ENCODE assay signal across 31 cellular contexts in genomic region chr17:78304549-78305037, GRCh38. TPM values are rescaled to one million over a fixed set of nuclear protein-coding genes. Genes with fewer than 3 reads are reported as not detected.
A peak's percentile ranks its signal among the peaks of the same experiment; 100 is the strongest.
DNase-seq lines count a peak whose midpoint lies in the region; ATAC-seq and TF ChIP-seq lines count a peak whose summit lies in the region.
"Had no signal": no experiment of that assay in that cellular context is flagged by ENCODE, and none has a peak within 500 bp of the region (broad histone marks: within the 10 kb centered on the region; RNA-seq: fewer than 3 reads in every experiment).

No MANE protein-coding gene starts in this region.

- ATAC-seq in left ventricle myocardium superior (peak; percentile 84), mucosa of descending colon (peak; percentile 17), HG02759 (IDR thresholded peaks at IDR 0.05; ENCODE audit: unreplicated experiment) (no peak)
- ATAC-seq: effector memory CD8-positive, alpha-beta T cell; GM12878; K562; stimulated activated naive B cell treated with anti-CD40 and anti-IgM and Interleukin-4, amounts not matched to agents 10 μg/mL and 1 μg/mL and 100 μg/mL, for 72 hours had no signal

- POLR2A ChIA-PET in activated CD4-positive, alpha-beta T cell treated with anti-CD3 and anti-CD28 coated beads, Interleukin-2, amount 10 ng/mL, durations not matched to agents 7 days and 5 days (lab: Charles Lee), result no interaction called here

- H3K9me3 Mint-ChIP-seq in activated naive CD4-positive, alpha-beta T cell treated with anti-CD3 and anti-CD28 coated beads, Interleukin-2, amount 50 U/mL, for 24 hours, result no peaks in the 10 kb centered on the region
- peaks cover 11% of the 10 kb centered on the region for H3K9me3 Mint-ChIP-seq in activated naive CD4-positive, alpha-beta T cell treated with anti-CD3 and anti-CD28 coated beads, Interleukin-2, amount 10 ng/mL, durations not matched to agents 7 days and 5 days
- peaks cover 16% of the 10 kb centered on the region for H3K9me3 Mint-ChIP-seq in activated CD4-positive, alpha-beta T cell treated with anti-CD3 and anti-CD28 coated beads, Interleukin-2, amount 10 ng/mL, durations not matched to agents 7 days and 5 days
- H3K9me3 Mint-ChIP-seq: effector memory CD8-positive, alpha-beta T cell had no signal

- H3K4me2 ChIP-seq in MM.1S (ENCODE audit: low read depth, low read length), result no peak overlapping the region
- H3K4me2 ChIP-seq: BLaER1 treated with 17β-estradiol and CSF1 and Interleukin-3, amounts not matched to agents 10 nM and 100 nM had no signal

- H3K36me3 Mint-ChIP-seq in activated naive CD4-positive, alpha-beta T cell treated with anti-CD3 and anti-CD28 coated beads, Interleukin-2, amount 50 U/mL, for 24 hours, result no peaks in the 10 kb centered on the region
- H3K36me3 Mint-ChIP-seq in activated naive CD4-positive, alpha-beta T cell treated with anti-CD3 and anti-CD28 coated beads, Interleukin-2, amount 10 ng/mL, durations not matched to agents 7 days and 5 days, result peaks cover 7% of the 10 kb centered on the region
- peaks cover 2% of the 10 kb centered on the region for H3K36me3 Mint-ChIP-seq in activated CD4-positive, alpha-beta T cell treated with anti-CD3 and anti-CD28 coated beads, Interleukin-2, amount 10 ng/mL, durations not matched to agents 7 days and 5 days (ENCODE audit: low read depth)
- H3K36me3 Mint-ChIP-seq: activated naive CD8-positive, alpha-beta T cell treated with anti-CD3 and anti-CD28 coated beads for 36 hours; memory B cell had no signal

- H3K27ac ChIP-seq in thyroid gland (no peak overlapping the region), MM.1S (ENCODE audit: low read length) (no peak overlapping the region)
- H3K27ac ChIP-seq: 22Rv1; BLaER1 treated with 17β-estradiol and CSF1 and Interleukin-3, amounts not matched to agents 10 nM and 100 nM; SJSA1 had no signal

- no peak overlapping the region for H3K9ac ChIP-seq in MM.1S (ENCODE audit: low read length)
- H3K9ac ChIP-seq: BLaER1 treated with 17β-estradiol and CSF1 and Interleukin-3, amounts not matched to agents 10 nM and 100 nM had no signal

- H3K4me1 ChIP-seq in mucosa of descending colon (ENCODE audit: low read depth), result no peaks in the 10 kb centered on the region
- peaks cover 0 to 10% of the 10 kb centered on the region in 2 donors for H3K4me1 ChIP-seq in thyroid gland
- no peaks in the 10 kb centered on the region for H3K4me1 ChIP-seq in MM.1S (ENCODE audit: low read length)

- no peaks in the 10 kb centered on the region for H3F3A ChIP-seq in MM.1S (ENCODE audit: insufficient read depth, low read length)

- no peaks in the 10 kb centered on the region for H3K79me2 ChIP-seq in MM.1S (ENCODE audit: low read length)

- H3K4me3 Mint-ChIP-seq in activated naive CD4-positive, alpha-beta T cell treated with anti-CD3 and anti-CD28 coated beads, Interleukin-2, amount 50 U/mL, for 24 hours, result no peak overlapping the region
- no peak overlapping the region for H3K4me3 Mint-ChIP-seq in activated naive CD4-positive, alpha-beta T cell treated with anti-CD3 and anti-CD28 coated beads, Interleukin-2, amount 10 ng/mL, durations not matched to agents 7 days and 5 days
- H3K4me3 Mint-ChIP-seq in activated CD4-positive, alpha-beta T cell treated with anti-CD3 and anti-CD28 coated beads, Interleukin-2, amount 10 ng/mL, durations not matched to agents 7 days and 5 days, result no peak overlapping the region
- H3K4me3 Mint-ChIP-seq: activated CD4-positive, alpha-beta T cell treated with anti-CD3 and anti-CD28 coated beads, Interleukin-2, amount 10 ng/mL, durations not matched to agents 24 days and 14 days; activated naive CD8-positive, alpha-beta T cell treated with anti-CD3 and anti-CD28 coated beads for 36 hours; effector memory CD8-positive, alpha-beta T cell; memory B cell; stimulated activated naive B cell treated with anti-CD40 and anti-IgM and Interleukin-4, amounts not matched to agents 10 μg/mL and 1 μg/mL and 100 μg/mL, for 72 hours had no signal

- intact Hi-C loops in left ventricle myocardium superior (cut with micrococcal nuclease) (no loop called here), mucosa of descending colon (cut with DNase I, micrococcal nuclease) (no loop called here), thyroid gland (cut with DNase I) (no loop called here)

- H3K4me1 Mint-ChIP-seq in activated naive CD4-positive, alpha-beta T cell treated with anti-CD3 and anti-CD28 coated beads, Interleukin-2, amount 50 U/mL, for 24 hours, result peaks cover 10% of the 10 kb centered on the region
- H3K4me1 Mint-ChIP-seq in activated naive CD4-positive, alpha-beta T cell treated with anti-CD3 and anti-CD28 coated beads, Interleukin-2, amount 10 ng/mL, durations not matched to agents 7 days and 5 days, result peaks cover 10% of the 10 kb centered on the region
- H3K4me1 Mint-ChIP-seq in activated CD4-positive, alpha-beta T cell treated with anti-CD3 and anti-CD28 coated beads, Interleukin-2, amount 10 ng/mL, durations not matched to agents 7 days and 5 days, result peaks cover 11% of the 10 kb centered on the region
- H3K4me1 Mint-ChIP-seq: activated naive CD8-positive, alpha-beta T cell treated with anti-CD3 and anti-CD28 coated beads for 36 hours; memory B cell had no signal

- peak overlapping the region; percentile 51 for H3K27ac Mint-ChIP-seq in activated naive CD4-positive, alpha-beta T cell treated with anti-CD3 and anti-CD28 coated beads, Interleukin-2, amount 50 U/mL, for 24 hours
- no peak overlapping the region for H3K27ac Mint-ChIP-seq in activated naive CD4-positive, alpha-beta T cell treated with anti-CD3 and anti-CD28 coated beads, Interleukin-2, amount 10 ng/mL, durations not matched to agents 7 days and 5 days
- H3K27ac Mint-ChIP-seq in activated CD4-positive, alpha-beta T cell treated with anti-CD3 and anti-CD28 coated beads, Interleukin-2, amount 10 ng/mL, durations not matched to agents 7 days and 5 days, result no peak overlapping the region
- H3K27ac Mint-ChIP-seq: activated CD4-positive, alpha-beta T cell treated with anti-CD3 and anti-CD28 coated beads, Interleukin-2, amount 10 ng/mL, durations not matched to agents 24 days and 14 days; activated naive CD8-positive, alpha-beta T cell treated with anti-CD3 and anti-CD28 coated beads for 36 hours; effector memory CD8-positive, alpha-beta T cell; memory B cell; progenitor cell of endocrine pancreas; stimulated activated naive B cell treated with anti-CD40 and anti-IgM and Interleukin-4, amounts not matched to agents 10 μg/mL and 1 μg/mL and 100 μg/mL, for 72 hours had no signal

- H3K27me3 Mint-ChIP-seq in activated naive CD4-positive, alpha-beta T cell treated with anti-CD3 and anti-CD28 coated beads, Interleukin-2, amount 50 U/mL, for 24 hours, result no peaks in the 10 kb centered on the region
- H3K27me3 Mint-ChIP-seq in activated naive CD4-positive, alpha-beta T cell treated with anti-CD3 and anti-CD28 coated beads, Interleukin-2, amount 10 ng/mL, durations not matched to agents 7 days and 5 days, result peaks cover 56% of the 10 kb centered on the region
- H3K27me3 Mint-ChIP-seq in activated CD4-positive, alpha-beta T cell treated with anti-CD3 and anti-CD28 coated beads, Interleukin-2, amount 10 ng/mL, durations not matched to agents 7 days and 5 days, result peaks cover 4% of the 10 kb centered on the region
- H3K27me3 Mint-ChIP-seq: activated CD4-positive, alpha-beta T cell treated with anti-CD3 and anti-CD28 coated beads, Interleukin-2, amount 10 ng/mL, durations not matched to agents 24 days and 14 days; activated naive CD8-positive, alpha-beta T cell treated with anti-CD3 and anti-CD28 coated beads for 36 hours; effector memory CD8-positive, alpha-beta T cell; progenitor cell of endocrine pancreas had no signal

- WGBS in thyroid gland, 2 donors, result 51 to 74% methylated on average over 7 to 9 of the region's 9 CpGs

- no peak for TF ChIP-seq CTCF in mucosa of descending colon (IDR thresholded peaks at IDR 0.05)
- no peak for TF ChIP-seq CTCF in thyroid gland (IDR thresholded peaks at IDR 0.05)
- no peak for TF ChIP-seq CTCF in MM.1S (IDR thresholded peaks at IDR 0.05; ENCODE audit: low read length)

- H4K20me1 ChIP-seq in MM.1S (ENCODE audit: insufficient read depth, low read length), result no peaks in the 10 kb centered on the region
- H4K20me1 ChIP-seq: BLaER1 treated with 17β-estradiol and CSF1 and Interleukin-3, amounts not matched to agents 10 nM and 100 nM had no signal

- no peaks in the 10 kb centered on the region for H3K9me2 ChIP-seq in MM.1S (replicated peaks; ENCODE audit: insufficient read depth, low read length)

- H3K27me3 ChIP-seq in thyroid gland (no peaks in the 10 kb centered on the region), MM.1S (replicated peaks; ENCODE audit: insufficient read depth, low read length) (peaks cover 77% of the 10 kb centered on the region)
- H3K27me3 ChIP-seq: BLaER1 treated with 17β-estradiol and CSF1 and Interleukin-3, amounts not matched to agents 10 nM and 100 nM; esophagus muscularis mucosa; SJSA1 had no signal

- H3K36me3 ChIP-seq in mucosa of descending colon (ENCODE audit: low read depth), result no peaks in the 10 kb centered on the region
- no peaks in the 10 kb centered on the region for H3K36me3 ChIP-seq in thyroid gland
- no peaks in the 10 kb centered on the region for H3K36me3 ChIP-seq in MM.1S (replicated peaks; ENCODE audit: insufficient read depth, low read length)
- H3K36me3 ChIP-seq: BLaER1 treated with 17β-estradiol and CSF1 and Interleukin-3, amounts not matched to agents 10 nM and 100 nM; esophagus muscularis mucosa; SJSA1 had no signal

- TF ChIP-seq POLR2A in thyroid gland (IDR thresholded peaks at IDR 0.05), result no peak

- H3K4me3 ChIP-seq in mucosa of descending colon, result no peak overlapping the region
- H3K4me3 ChIP-seq in thyroid gland (replicated peaks in 1 of 3), result no peak overlapping the region
- H3K4me3 ChIP-seq in MM.1S (ENCODE audit: low read length), result no peak overlapping the region
- H3K4me3 ChIP-seq: BLaER1 treated with 17β-estradiol and CSF1 and Interleukin-3, amounts not matched to agents 10 nM and 100 nM; esophagus muscularis mucosa; GM12878; K562; SJSA1 had no signal

- no peak for DNase-seq in activated naive CD4-positive, alpha-beta T cell treated with anti-CD3 and anti-CD28 coated beads, Interleukin-2, amount 10 ng/mL, durations not matched to agents 7 days and 5 days
- peak; percentile 85 for DNase-seq in left ventricle myocardium superior
- no peak for DNase-seq in mucosa of descending colon
- DNase-seq in thyroid gland, result peak; percentile 15 to 17
- DNase-seq in activated CD4-positive, alpha-beta T cell treated with anti-CD3 and anti-CD28 coated beads, Interleukin-2, amount 10 ng/mL, durations not matched to agents 7 days and 5 days, result no peak
- no peak for DNase-seq in MM.1S
- DNase-seq: activated CD4-positive, alpha-beta T cell treated with anti-CD3 and anti-CD28 coated beads, Interleukin-2, amount 10 ng/mL, durations not matched to agents 24 days and 14 days; activated effector memory CD4-positive, alpha-beta T cell treated with Interleukin-2 at 50 U/mL for 16 hours; activated naive CD8-positive, alpha-beta T cell treated with anti-CD3 and anti-CD28 coated beads for 36 hours; activated T-cell treated with anti-CD3 and anti-CD28 coated beads, Interleukin-2, amount 50 U/mL, for 1 hour; aorta; DMS153; effector memory CD8-positive, alpha-beta T cell; foreskin fibroblast; head of caudate nucleus; NCI-H1105; NCI-H187; NCI-H446 treated with DMSO at 0.1 percent for 48 hours; NCI-H82; stimulated activated naive B cell treated with anti-CD40 and anti-IgM and Interleukin-4, amounts not matched to agents 10 μg/mL and 1 μg/mL and 100 μg/mL, for 72 hours; T1000 had no signal

- no peaks in the 10 kb centered on the region for H3K9me3 ChIP-seq in mucosa of descending colon
- no peaks in the 10 kb centered on the region for H3K9me3 ChIP-seq in thyroid gland
- no peaks in the 10 kb centered on the region for H3K9me3 ChIP-seq in MM.1S (replicated peaks; ENCODE audit: insufficient read depth, low read length)
- H3K9me3 ChIP-seq: esophagus muscularis mucosa had no signal

- CTCF ChIA-PET in activated naive CD4-positive, alpha-beta T cell treated with anti-CD3 and anti-CD28 coated beads, Interleukin-2, amount 10 ng/mL, durations not matched to agents 7 days and 5 days (lab: Charles Lee), result interaction anchor here (2.0 kb wide), 1 partner anchor 56 kb away, joined by 5 read pairs; no protein-coding TSS in a partner anchor
- CTCF ChIA-PET in activated CD4-positive, alpha-beta T cell treated with anti-CD3 and anti-CD28 coated beads, Interleukin-2, amount 10 ng/mL, durations not matched to agents 7 days and 5 days (lab: Charles Lee), result interaction anchor here (1.2 to 2.4 kb wide), 8 partner anchors 8 to 120 kb away, joined by 3 to 7 read pairs (median 4); no protein-coding TSS in a partner anchor

- no peak overlapping the region for H2AFZ ChIP-seq in MM.1S (ENCODE audit: low read length)

RNA-seq across cellular contexts. Expression of gene SOCS3, which starts 55.3 kb away (rescaled TPM):
- total RNA-seq in left ventricle myocardium superior (11.1 TPM), mucosa of descending colon (10 to 100 TPM; 21.9 to 41.3 (median 23.2) TPM), thyroid gland (100 to 1,000 TPM in 1 of 4 donors, 10 to 100 TPM in 2, 1 to 10 TPM in 1; 9.2 to 110 (median 33.3) TPM)
- 10 to 100 TPM; 22.2 to 24.4 TPM for total RNA-seq in activated CD4-positive, alpha-beta T cell treated with anti-CD3 and anti-CD28 coated beads, Interleukin-2, amount 10 ng/mL, durations not matched to agents 7 days and 5 days

Comparison
In these comparisons a context has a peak if more than half of its experiments do, and no peak if none do; other contexts are left out.
1. DNase-seq: peak in left ventricle myocardium superior (single experiment) and thyroid gland (2 of 2); none in activated naive CD4-positive, alpha-beta T cell treated with anti-CD3 and anti-CD28 coated beads, Interleukin-2, amount 10 ng/mL, durations not matched to agents 7 days and 5 days (single experiment), mucosa of descending colon (0 of 3), activated CD4-positive, alpha-beta T cell treated with anti-CD3 and anti-CD28 coated beads, Interleukin-2, amount 10 ng/mL, durations not matched to agents 7 days and 5 days (single experiment) and MM.1S (single experiment).